Comparison of ENCODE assay signal across 2 cellular contexts in genomic region chr4:150181536-150181935, GRCh38.
TF ChIP-seq lines count a peak whose summit lies in the region.

No MANE protein-coding gene starts in this region.

TF ChIP-seq in SK-N-SH, 30 proteins besides CTCF, POLR2A, EP300 and RAD21 (continued from another document):
- TF ChIP-seq ZBTB33 (IDR thresholded peaks at IDR 0.05; ENCODE audit: borderline replicate concordance, low read depth) (no peak), USF1 (IDR thresholded peaks at IDR 0.05; ENCODE audit: borderline replicate concordance, low read depth) (no peak), NFIC (IDR thresholded peaks at IDR 0.05; ENCODE audit: borderline replicate concordance) (no peak), CHD2 (IDR thresholded peaks at IDR 0.05; ENCODE audit: low read length, partially characterized antibody) (no peak), GATA2 (CRISPR knock-in tag; IDR thresholded peaks at IDR 0.05) (no peak), IRF3 (IDR thresholded peaks at IDR 0.05; ENCODE audit: low read depth, low read length) (no peak), ELF1 (IDR thresholded peaks at IDR 0.05) (no peak), GABPA (IDR thresholded peaks at IDR 0.05; ENCODE audit: low read depth) (no peak), FOXM1 (IDR thresholded peaks at IDR 0.05; ENCODE audit: low read depth) (no peak), EZH2phosphoT487 (IDR thresholded peaks at IDR 0.05; ENCODE audit: borderline replicate concordance, low read depth) (no peak), REST (IDR thresholded peaks at IDR 0.05; ENCODE audit: low read depth, low read length) (no peak), FOXJ3 (CRISPR knock-in tag; IDR thresholded peaks at IDR 0.05) (no peak), SIN3A (IDR thresholded peaks at IDR 0.05; ENCODE audit: borderline replicate concordance, low read depth, low read length) (no peak), TAF1 (IDR thresholded peaks at IDR 0.05; ENCODE audit: borderline replicate concordance, low read depth, low read length) (no peak), FOSL2 (IDR thresholded peaks at IDR 0.05; ENCODE audit: borderline replicate concordance, low read depth) (no peak)

TF ChIP-seq in SK-N-SH treated with all-trans-retinoic acid at 6 μM for 48 hours, 23 proteins besides CTCF, POLR2A, EP300 and RAD21 (continued from another document):
- no peak for TF ChIP-seq PATZ1 (CRISPR knock-in tag; IDR thresholded peaks at IDR 0.05; ENCODE audit: borderline replicate concordance)
- no peak for TF ChIP-seq ESRRG (CRISPR knock-in tag; IDR thresholded peaks at IDR 0.05)
